In genomic region chr7:2967705-2968104, GRCh38 we compare ENCODE assay signal across 23 cellular contexts.
A peak's percentile ranks its signal among the peaks of the same experiment; 100 is the strongest.
DNase-seq lines count a peak whose midpoint lies in the region; FAIRE-seq and TF ChIP-seq lines count a peak whose summit lies in the region.
"Had no signal": no experiment of that assay in that cellular context is flagged by ENCODE, and none has a peak within 500 bp of the region (broad histone marks: within the 10 kb centered on the region; RNA-seq: fewer than 3 reads in every experiment).

No MANE protein-coding gene starts in this region.

- H3K27me3 Mint-ChIP-seq in activated naive CD4-positive, alpha-beta T cell treated with anti-CD3 and anti-CD28 coated beads for 36 hours (ENCODE audit: low read depth) = no peaks in the 10 kb centered on the region
- no peaks in the 10 kb centered on the region for H3K27me3 Mint-ChIP-seq in activated naive CD4-positive, alpha-beta T cell treated with anti-CD3 and anti-CD28 coated beads, Interleukin-2, amount 10 ng/mL, durations not matched to agents 7 days and 5 days
- H3K27me3 Mint-ChIP-seq: CD8-positive, alpha-beta memory T cell had no signal

- peaks cover 11% of the 10 kb centered on the region for H3K9me3 ChIP-seq in OCI-LY1 (ENCODE audit: low read length)
- peaks cover 0 to 17% of the 10 kb centered on the region in 2 donors for H3K9me3 ChIP-seq in kidney (ENCODE audit: control insufficient read depth in 1 of 2, low read length in 2 of 2)
- H3K9me3 ChIP-seq in suprapubic skin = peaks cover 9% of the 10 kb centered on the region

- H3K36me3 Mint-ChIP-seq in activated naive CD4-positive, alpha-beta T cell treated with anti-CD3 and anti-CD28 coated beads for 36 hours (ENCODE audit: low read depth) = peaks cover 39% of the 10 kb centered on the region
- peaks cover 37% of the 10 kb centered on the region for H3K36me3 Mint-ChIP-seq in activated naive CD4-positive, alpha-beta T cell treated with anti-CD3 and anti-CD28 coated beads, Interleukin-2, amount 10 ng/mL, durations not matched to agents 7 days and 5 days

- H3K4me1 Mint-ChIP-seq in activated naive CD4-positive, alpha-beta T cell treated with anti-CD3 and anti-CD28 coated beads for 36 hours (ENCODE audit: low read depth) = peaks cover 37% of the 10 kb centered on the region
- peaks cover 12% of the 10 kb centered on the region for H3K4me1 Mint-ChIP-seq in activated naive CD4-positive, alpha-beta T cell treated with anti-CD3 and anti-CD28 coated beads, Interleukin-2, amount 10 ng/mL, durations not matched to agents 7 days and 5 days

- no peak overlapping the region for H3K4me2 ChIP-seq in OCI-LY1 (ENCODE audit: low read length)
- H3K4me2 ChIP-seq: A549 had no signal

- no peak overlapping the region for H3K27ac Mint-ChIP-seq in activated naive CD4-positive, alpha-beta T cell treated with anti-CD3 and anti-CD28 coated beads for 36 hours
- no peak overlapping the region for H3K27ac Mint-ChIP-seq in activated naive CD4-positive, alpha-beta T cell treated with anti-CD3 and anti-CD28 coated beads, Interleukin-2, amount 10 ng/mL, durations not matched to agents 7 days and 5 days

- H3K27ac ChIP-seq in OCI-LY1 (ENCODE audit: low read depth, low read length, poor library complexity, severe bottlenecking) (peak overlapping the region; percentile 78), kidney (ENCODE audit: low read depth in 2 of 2, low read length in 2 of 2) (no peak overlapping the region), suprapubic skin (no peak overlapping the region)
- H3K27ac ChIP-seq: A549, HL-60 had no signal

- H3K4me3 ChIP-seq in OCI-LY1 (ENCODE audit: low read depth, low read length, poor library complexity, severe bottlenecking) = no peak overlapping the region
- H3K4me3 ChIP-seq in kidney (ENCODE audit: low read length in 2 of 2) = no peak overlapping the region
- no peak overlapping the region for H3K4me3 ChIP-seq in suprapubic skin
- no peak overlapping the region for H3K4me3 ChIP-seq in H7 (ENCODE audit: insufficient read depth, low read depth, low read length)
- H3K4me3 ChIP-seq: A549, GM12878 had no signal

- no peaks in the 10 kb centered on the region for H3K79me2 ChIP-seq in OCI-LY1 (ENCODE audit: insufficient read depth, low read length)

- peaks cover 11% of the 10 kb centered on the region for H3K4me1 ChIP-seq in OCI-LY1 (ENCODE audit: insufficient read depth, low read length, severe bottlenecking)
- H3K4me1 ChIP-seq in kidney (ENCODE audit: control insufficient read depth in 1 of 2, insufficient read depth in 1 of 2, low read depth in 1 of 2, low read length in 2 of 2) = no peaks in the 10 kb centered on the region
- no peaks in the 10 kb centered on the region for H3K4me1 ChIP-seq in suprapubic skin
- H3K4me1 ChIP-seq: A549 had no signal

- FAIRE-seq in kidney (lab: Jason Lieb, UNC) = no peak
- FAIRE-seq: A549, GM12878, H1 had no signal

- H3K9me2 ChIP-seq in OCI-LY1 (ENCODE audit: low read depth, low read length) = no peaks in the 10 kb centered on the region

- peaks cover 24% of the 10 kb centered on the region for H3K36me3 ChIP-seq in OCI-LY1 (ENCODE audit: insufficient read depth, low read length)
- H3K36me3 ChIP-seq in kidney (ENCODE audit: control insufficient read depth in 1 of 2, insufficient read depth in 2 of 2, low read length in 2 of 2) = no peaks in the 10 kb centered on the region
- H3K36me3 ChIP-seq in suprapubic skin = no peaks in the 10 kb centered on the region
- no peaks in the 10 kb centered on the region; the same call in 1 of the 2 replicates for H3K36me3 ChIP-seq in H7 (replicated peaks; ENCODE audit: control insufficient read depth, insufficient read depth, low read length)

- H3K4me3 Mint-ChIP-seq in activated naive CD4-positive, alpha-beta T cell treated with anti-CD3 and anti-CD28 coated beads for 36 hours = no peak overlapping the region
- no peak overlapping the region for H3K4me3 Mint-ChIP-seq in activated naive CD4-positive, alpha-beta T cell treated with anti-CD3 and anti-CD28 coated beads, Interleukin-2, amount 10 ng/mL, durations not matched to agents 7 days and 5 days
- H3K4me3 Mint-ChIP-seq: CD8-positive, alpha-beta memory T cell had no signal

- no peak for TF ChIP-seq CTCF in OCI-LY1 (IDR thresholded peaks at IDR 0.05; ENCODE audit: low read length)
- no peak for TF ChIP-seq CTCF in kidney (IDR thresholded peaks at IDR 0.05; ENCODE audit: borderline replicate concordance, extremely low read depth, insufficient read depth)
- TF ChIP-seq CTCF in suprapubic skin (IDR thresholded peaks at IDR 0.05) = no peak

- H3K27me3 ChIP-seq in OCI-LY1 (ENCODE audit: insufficient read depth, low read length) = no peaks in the 10 kb centered on the region
- no peaks in the 10 kb centered on the region for H3K27me3 ChIP-seq in suprapubic skin
- H3K27me3 ChIP-seq in H7 (ENCODE audit: control insufficient read depth, insufficient read depth, low read length) = no peaks in the 10 kb centered on the region

- CTCF ChIA-PET in activated naive CD4-positive, alpha-beta T cell treated with anti-CD3 and anti-CD28 coated beads for 36 hours (lab: Charles Lee) = no interaction called here
- CTCF ChIA-PET in activated naive CD4-positive, alpha-beta T cell treated with anti-CD3 and anti-CD28 coated beads, Interleukin-2, amount 10 ng/mL, durations not matched to agents 7 days and 5 days (lab: Charles Lee) = no interaction called here

- 91% methylated on average over 7 of the region's 7 CpGs for WGBS in suprapubic skin

- H3K9ac ChIP-seq in OCI-LY1 (ENCODE audit: low read length) (no peak overlapping the region), kidney (ENCODE audit: low read length in 2 of 2) (no peak overlapping the region)

- intact Hi-C loops in activated naive CD4-positive, alpha-beta T cell treated with anti-CD3 and anti-CD28 coated beads for 36 hours (cut with micrococcal nuclease) = no loop called here
- intact Hi-C loops in kidney (cut with DNase I) = no loop called here

- peak; percentile 2 for DNase-seq in activated naive CD4-positive, alpha-beta T cell treated with anti-CD3 and anti-CD28 coated beads for 36 hours
- no peak for DNase-seq in activated naive CD4-positive, alpha-beta T cell treated with anti-CD3 and anti-CD28 coated beads, Interleukin-2, amount 10 ng/mL, durations not matched to agents 7 days and 5 days
- peak; percentile 12 for DNase-seq in kidney
- DNase-seq in suprapubic skin (ENCODE audit: low spot score in 2 of 2) = peak; percentile 25 to 48
- no peak for DNase-seq in H7
- no peak for DNase-seq in HCEC 1CT
- DNase-seq in NCI-H748 (lab: John Stamatoyannopoulos, UW; ENCODE audit: unreplicated experiment) = no peak
- DNase-seq: AML-193; C1 segment of cervical spinal cord; CD8-positive, alpha-beta memory T cell; DMS 273 treated with DMSO at 0.1 percent for 48 hours; EL; GDM1; NCI-H1092; NCI-H1436; NCI-H446 treated with DMSO at 0.1 percent for 48 hours; RPMI8226; SHP77 had no signal

- 0 out of 2 replicates have a peak, but pooled peaks cover 4% of the 10 kb centered on the region for H3F3A ChIP-seq in OCI-LY1 (ENCODE audit: insufficient read depth, low read length)

- no peak for TF ChIP-seq EP300 in suprapubic skin (IDR thresholded peaks at IDR 0.05)

- TF ChIP-seq POLR2A in suprapubic skin (IDR thresholded peaks at IDR 0.05) = no peak

- H3K9me3 Mint-ChIP-seq in activated naive CD4-positive, alpha-beta T cell treated with anti-CD3 and anti-CD28 coated beads for 36 hours = peaks cover 27% of the 10 kb centered on the region
- peaks cover 23% of the 10 kb centered on the region for H3K9me3 Mint-ChIP-seq in activated naive CD4-positive, alpha-beta T cell treated with anti-CD3 and anti-CD28 coated beads, Interleukin-2, amount 10 ng/mL, durations not matched to agents 7 days and 5 days

- no peak overlapping the region for H2AFZ ChIP-seq in OCI-LY1 (ENCODE audit: low read length)

- no peaks in the 10 kb centered on the region for H4K20me1 ChIP-seq in OCI-LY1 (ENCODE audit: insufficient read depth, low read length)

Comparison
In these comparisons a context has a peak if more than half of its experiments do, and no peak if none do; other contexts are left out.
1. DNase-seq: peak in activated naive CD4-positive, alpha-beta T cell treated with anti-CD3 and anti-CD28 coated beads for 36 hours (single experiment), kidney (single experiment) and suprapubic skin (2 of 2); none in activated naive CD4-positive, alpha-beta T cell treated with anti-CD3 and anti-CD28 coated beads, Interleukin-2, amount 10 ng/mL, durations not matched to agents 7 days and 5 days (single experiment), H7 (single experiment), HCEC 1CT (single experiment) and NCI-H748 (single experiment).